ENCODE assay signal across 8 cellular contexts in the genomic region with DNA sequence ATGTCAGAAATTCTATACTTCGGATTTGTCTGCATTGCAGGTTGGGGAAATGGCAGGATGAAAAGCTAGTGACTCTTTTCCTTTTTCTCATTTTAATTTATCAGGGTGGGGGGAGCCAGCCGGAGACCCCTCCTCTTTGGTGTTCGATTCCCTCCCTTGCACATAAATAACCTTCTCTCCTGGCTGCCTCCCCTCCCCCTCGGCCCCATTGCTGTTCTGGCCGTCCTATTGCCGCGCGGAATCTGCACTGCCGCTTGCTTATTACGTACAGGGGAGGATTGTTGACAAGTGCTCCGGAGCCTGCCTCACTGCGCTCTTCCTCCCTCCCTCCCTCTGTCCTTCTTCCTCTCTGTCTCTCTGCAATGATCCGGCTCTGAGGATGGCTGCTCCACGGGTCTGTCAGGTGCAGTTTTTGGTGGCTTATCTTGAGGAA.
DNase-seq lines count a peak whose midpoint lies in the region; ATAC-seq and TF ChIP-seq lines count a peak whose summit lies in the region.

No MANE protein-coding gene starts in this region.

- H3K27ac Mint-ChIP-seq in activated T-helper 2 cell treated with anti-CD3 and anti-CD28 coated beads, Interferon-gamma antibody, Interleukin-2, Interleukin-4, amounts not matched to agents 10 μg/mL and 5 μg/mL and 100 μg/mL, durations not matched to agents 14 hours and 24 hours and 36 hours = peak overlapping the region; percentile 83

- peak overlapping the region in 9 of 10 donors; percentile 23 to 53 (median 47) for H3K4me3 ChIP-seq in heart right ventricle

- peak; percentile 63 for DNase-seq in COLO668 (lab: John Stamatoyannopoulos, UW; ENCODE audit: unreplicated experiment)
- peak; percentile 84 for DNase-seq in NCI-H146 (lab: John Stamatoyannopoulos, UW)
- DNase-seq in activated T-helper 2 cell treated with anti-CD3 and anti-CD28 coated beads, Interferon-gamma antibody, Interleukin-2, Interleukin-4, amounts not matched to agents 10 μg/mL and 5 μg/mL and 100 μg/mL, durations not matched to agents 14 hours and 24 hours and 36 hours (ENCODE audit: low spot score) = no peak
- DNase-seq in heart right ventricle = peak; percentile 66 to 78
- peak; percentile 65 to 97 (median 78) for DNase-seq in posterior cingulate gyrus
- DNase-seq in MV-4-11 (lab: John Stamatoyannopoulos, UW) = no peak

- H3K27ac ChIP-seq in heart right ventricle = peak overlapping the region; percentile 11 to 79 (median 64)

- peak; percentile 83 to 94 (median 90) for ATAC-seq in heart right ventricle
- no peak for ATAC-seq in GM18502 (IDR thresholded peaks at IDR 0.05; ENCODE audit: poor library complexity, unreplicated experiment)
- no peak for ATAC-seq in GM21360 (IDR thresholded peaks at IDR 0.05; ENCODE audit: unreplicated experiment)

- peaks cover 7% of the 10 kb centered on the region for H3K36me3 Mint-ChIP-seq in activated T-helper 2 cell treated with anti-CD3 and anti-CD28 coated beads, Interferon-gamma antibody, Interleukin-2, Interleukin-4, amounts not matched to agents 10 μg/mL and 5 μg/mL and 100 μg/mL, durations not matched to agents 14 hours and 24 hours and 36 hours (ENCODE audit: low read depth)

- peak overlapping the region; percentile 80 for H3K4me3 Mint-ChIP-seq in activated T-helper 2 cell treated with anti-CD3 and anti-CD28 coated beads, Interferon-gamma antibody, Interleukin-2, Interleukin-4, amounts not matched to agents 10 μg/mL and 5 μg/mL and 100 μg/mL, durations not matched to agents 14 hours and 24 hours and 36 hours (ENCODE audit: low read depth)

- no peaks in the 10 kb centered on the region for H3K9me3 ChIP-seq in heart right ventricle

- TF ChIP-seq CTCF in heart right ventricle (IDR thresholded peaks at IDR 0.05) = no peak

- H3K27me3 Mint-ChIP-seq in activated T-helper 2 cell treated with anti-CD3 and anti-CD28 coated beads, Interferon-gamma antibody, Interleukin-2, Interleukin-4, amounts not matched to agents 10 μg/mL and 5 μg/mL and 100 μg/mL, durations not matched to agents 14 hours and 24 hours and 36 hours (ENCODE audit: low read depth) = no peaks in the 10 kb centered on the region

- no peaks in the 10 kb centered on the region for H3K36me3 ChIP-seq in heart right ventricle

- intact Hi-C loops in activated T-helper 2 cell treated with anti-CD3 and anti-CD28 coated beads, Interferon-gamma antibody, Interleukin-2, Interleukin-4, amounts not matched to agents 10 μg/mL and 5 μg/mL and 100 μg/mL, durations not matched to agents 14 hours and 24 hours and 36 hours (cut with micrococcal nuclease) = loop anchor here (5.0 kb wide), 2 partner anchors 37 to 153 kb away; a partner anchor contains a TSS
- intact Hi-C loops in heart right ventricle (cut with DNase I) (no loop called here), posterior cingulate gyrus (cut with DNase I) (loop anchor here (5.0 kb wide), 1 partner anchor 92 kb away; no protein-coding TSS in a partner anchor)

- H3K9me3 Mint-ChIP-seq in activated T-helper 2 cell treated with anti-CD3 and anti-CD28 coated beads, Interferon-gamma antibody, Interleukin-2, Interleukin-4, amounts not matched to agents 10 μg/mL and 5 μg/mL and 100 μg/mL, durations not matched to agents 14 hours and 24 hours and 36 hours = no peaks in the 10 kb centered on the region

- H3K4me1 Mint-ChIP-seq in activated T-helper 2 cell treated with anti-CD3 and anti-CD28 coated beads, Interferon-gamma antibody, Interleukin-2, Interleukin-4, amounts not matched to agents 10 μg/mL and 5 μg/mL and 100 μg/mL, durations not matched to agents 14 hours and 24 hours and 36 hours (ENCODE audit: low read depth) = peaks cover 80% of the 10 kb centered on the region

- no peaks in the 10 kb centered on the region for H3K27me3 ChIP-seq in heart right ventricle

- peaks cover 5 to 85% (median 75%) of the 10 kb centered on the region in 9 donors for H3K4me1 ChIP-seq in heart right ventricle

- WGBS in heart right ventricle, 2 donors = 1 to 7% methylated on average over 14 of the region's 14 CpGs

Comparison
In these comparisons a context has a peak if more than half of its experiments do, and no peak if none do; other contexts are left out.
1. DNase-seq: peak in COLO668 (single experiment), NCI-H146 (single experiment), heart right ventricle (2 of 2) and posterior cingulate gyrus (10 of 10); none in activated T-helper 2 cell treated with anti-CD3 and anti-CD28 coated beads, Interferon-gamma antibody, Interleukin-2, Interleukin-4, amounts not matched to agents 10 μg/mL and 5 μg/mL and 100 μg/mL, durations not matched to agents 14 hours and 24 hours and 36 hours (single experiment) and MV-4-11 (single experiment).
2. ATAC-seq: peak in heart right ventricle (8 of 8); none in GM18502 (single experiment) and GM21360 (single experiment).
3. intact Hi-C loops: an anchor here in activated T-helper 2 cell treated with anti-CD3 and anti-CD28 coated beads, Interferon-gamma antibody, Interleukin-2, Interleukin-4, amounts not matched to agents 10 μg/mL and 5 μg/mL and 100 μg/mL, durations not matched to agents 14 hours and 24 hours and 36 hours (5.0 kb wide) and posterior cingulate gyrus (5.0 kb wide); none called in heart right ventricle.